In genomic region chr5:72531496-72532190, GRCh38 we compare ENCODE assay signal across 16 cellular contexts. TPM values are rescaled to one million over a fixed set of nuclear protein-coding genes. Genes with fewer than 3 reads are reported as not detected.
DNase-seq lines count a peak whose midpoint lies in the region; ATAC-seq, FAIRE-seq and TF ChIP-seq lines count a peak whose summit lies in the region.
"Had no signal": no experiment of that assay in that cellular context is flagged by ENCODE, and none has a peak within 500 bp of the region (broad histone marks: within the 10 kb centered on the region; RNA-seq: fewer than 3 reads in every experiment).

No MANE protein-coding gene starts in this region.

- WGBS in stomach, 5 donors: 80 to 96% (median 87%) methylated on average over 4 of the region's 4 CpGs

- no peak for TF ChIP-seq CTCF in nephron progenitor cell (IDR thresholded peaks at IDR 0.05)
- TF ChIP-seq CTCF in stomach (IDR thresholded peaks at IDR 0.05): no peak

- peak; percentile 52 for DNase-seq in AG20443 (ENCODE audit: low spot score)
- DNase-seq in NCI-H1694 (lab: John Stamatoyannopoulos, UW): peak; percentile 47
- DNase-seq in dermis blood vessel endothelial cell: peak; percentile 49
- no peak for DNase-seq in nephron progenitor cell
- DNase-seq in GM12892 (ENCODE audit: insufficient read length): no peak
- no peak for DNase-seq in stomach
- DNase-seq: activated CD4-positive, alpha-beta T cell treated with anti-CD3 and anti-CD28 coated beads, Interleukin-2, amount 50 U/mL, for 4 hours; aorta; gastrocnemius medialis; mesendoderm; NCI-H2081 treated with DMSO at 0.1 percent for 48 hours; SHP77 had no signal

- no peaks in the 10 kb centered on the region for H3K36me3 ChIP-seq in stomach
- H3K36me3 ChIP-seq: gastrocnemius medialis, neutrophil had no signal

- H3K4me1 ChIP-seq in stomach: no peaks in the 10 kb centered on the region
- H3K4me1 ChIP-seq: gastrocnemius medialis had no signal

- no peak overlapping the region for H3K4me3 Mint-ChIP-seq in nephron progenitor cell

- H3K27ac Mint-ChIP-seq in nephron progenitor cell: peak overlapping the region; percentile 17

- no peak for FAIRE-seq in GM12892 (lab: Jason Lieb, UNC)
- FAIRE-seq: GM12878 had no signal

- H3K4me3 ChIP-seq in stomach: no peak overlapping the region
- H3K4me3 ChIP-seq: gastrocnemius medialis, GM12878 had no signal

- peaks cover 5% of the 10 kb centered on the region for H3K4me1 Mint-ChIP-seq in nephron progenitor cell

- no peaks in the 10 kb centered on the region for H3K36me3 Mint-ChIP-seq in nephron progenitor cell (ENCODE audit: low read depth)

- ATAC-seq in HG03108 (IDR thresholded peaks at IDR 0.05; ENCODE audit: unreplicated experiment) (no peak), HG03439 (IDR thresholded peaks at IDR 0.05; ENCODE audit: unreplicated experiment) (no peak)
- ATAC-seq: gastrocnemius medialis, GM12878 had no signal

- no peaks in the 10 kb centered on the region for H3K27me3 ChIP-seq in stomach
- H3K27me3 ChIP-seq: gastrocnemius medialis, neutrophil had no signal

- H3K9me3 Mint-ChIP-seq in nephron progenitor cell: peaks cover 8% of the 10 kb centered on the region

- peaks cover 19% of the 10 kb centered on the region for H3K27me3 Mint-ChIP-seq in nephron progenitor cell (ENCODE audit: low read depth, poor library complexity)

- intact Hi-C loops in stomach (cut with DNase I; ENCODE audit: low total_unique reads): no loop called here

- H3K27ac ChIP-seq in stomach: no peak overlapping the region
- H3K27ac ChIP-seq: gastrocnemius medialis, neutrophil had no signal

- TF ChIP-seq EP300 in stomach (IDR thresholded peaks at IDR 0.05): no peak

- TF ChIP-seq POLR2A in GM12892 (IDR thresholded peaks at IDR 0.05; ENCODE audit: low read depth, low read length): no peak
- no peak for TF ChIP-seq POLR2A in stomach (IDR thresholded peaks at IDR 0.05)

- H3K9me3 ChIP-seq in stomach: peaks cover 0 to 4% (median 0%) of the 10 kb centered on the region in 4 donors
- H3K9me3 ChIP-seq: gastrocnemius medialis, neutrophil had no signal

RNA-seq across cellular contexts. Expression of gene ZNF366, which starts 24.4 kb away (rescaled TPM):
- total RNA-seq in dermis blood vessel endothelial cell (13.3 and 17.0 TPM in 2 replicates), stomach (1 to 10 TPM in 4 of 5 donors, not detected in 1; 1.7 to 6.8 (median 4.5) TPM)
- polyA plus RNA-seq in GM12892 (2012; ENCODE audit: missing spikeins): not detected
- polyA plus RNA-seq in stomach: under 1 TPM; 0.10 to 0.46 (median 0.37) TPM
- polyA plus RNA-seq: aorta had no signal

Comparison
In these comparisons a context has a peak if more than half of its experiments do, and no peak if none do; other contexts are left out.
1. DNase-seq: peak in AG20443 (single experiment), NCI-H1694 (single experiment) and dermis blood vessel endothelial cell (single experiment); none in nephron progenitor cell (single experiment), GM12892 (single experiment) and stomach (single experiment).